12 cellular contexts compared by ENCODE assay signal in genomic region chr1:27481994-27482620, GRCh38. TPM values are rescaled to one million over a fixed set of nuclear protein-coding genes. Genes with fewer than 3 reads are reported as not detected.
DNase-seq lines count a peak whose midpoint lies in the region; ATAC-seq and TF ChIP-seq lines count a peak whose summit lies in the region.
"Had no signal": no experiment of that assay in that cellular context is flagged by ENCODE, and none has a peak within 500 bp of the region (broad histone marks: within the 10 kb centered on the region; RNA-seq: fewer than 3 reads in every experiment).

No MANE protein-coding gene starts in this region.

- H3K9ac ChIP-seq in neural progenitor cell = no peak overlapping the region

- no peaks in the 10 kb centered on the region for H3K4me1 ChIP-seq in neural progenitor cell
- no peaks in the 10 kb centered on the region for H3K4me1 ChIP-seq in Caco-2

- H3K4me2 ChIP-seq in neural progenitor cell = no peak overlapping the region

- CTCF ChIA-PET in activated CD4-positive, alpha-beta memory T cell treated with anti-CD3 and anti-CD28 coated beads for 36 hours (lab: Charles Lee) = interaction anchor here (0.7 to 1.9 kb wide), 10 partner anchors 10 to 187 kb away, joined by 3 to 8 read pairs (median 3); no protein-coding TSS in a partner anchor
- CTCF ChIA-PET in activated CD4-positive, alpha-beta memory T cell treated with anti-CD3 and anti-CD28 coated beads, Interleukin-2, amount 10 ng/mL, durations not matched to agents 7 days and 5 days (lab: Charles Lee) = interaction anchor here (0.8 to 1.7 kb wide), 2 partner anchors 66 to 103 kb away, joined by 3 to 5 read pairs; no protein-coding TSS in a partner anchor
- CTCF ChIA-PET in activated B cell treated with CpG ODN at 0.5 μM for 24 hours (lab: Charles Lee) = interaction anchor here (1.2 to 3.0 kb wide), 3 partner anchors 12 to 79 kb away, joined by 3 to 13 read pairs (median 6); no protein-coding TSS in a partner anchor
- CTCF ChIA-PET in Caco-2 (lab: Charles Lee) = no interaction called here

- POLR2A ChIA-PET in activated CD4-positive, alpha-beta memory T cell treated with anti-CD3 and anti-CD28 coated beads for 36 hours (lab: Charles Lee) = interaction anchor here (0.7 to 2.0 kb wide), 3 partner anchors 10 to 66 kb away, joined by 3 to 11 read pairs (median 4); no protein-coding TSS in a partner anchor
- POLR2A ChIA-PET in activated CD4-positive, alpha-beta memory T cell treated with anti-CD3 and anti-CD28 coated beads, Interleukin-2, amount 10 ng/mL, durations not matched to agents 7 days and 5 days (lab: Charles Lee) = interaction anchor here (1.0 to 3.6 kb wide), 2 partner anchors 8 to 243 kb away, joined by 3 to 17 read pairs; partner anchors contain the start of genes FAM76A and WASF2
- POLR2A ChIA-PET in activated B cell treated with CpG ODN at 0.5 μM for 24 hours (lab: Charles Lee) = interaction anchor here (0.5 to 2.4 kb wide), 6 partner anchors 8 to 176 kb away, joined by 4 to 9 read pairs (median 5); partner anchors contain the start of gene WASF2
- POLR2A ChIA-PET in Caco-2 (lab: Charles Lee) = no interaction called here

- peaks cover 97% of the 10 kb centered on the region for H3K79me2 ChIP-seq in neural progenitor cell (ENCODE audit: low read depth)

- no peaks in the 10 kb centered on the region for H3K27me3 ChIP-seq in neural progenitor cell
- H3K27me3 ChIP-seq in Caco-2 (replicated peaks; ENCODE audit: control insufficient read depth, insufficient read depth, low read length) = no peaks in the 10 kb centered on the region
- H3K27me3 ChIP-seq: thyroid gland had no signal

- H3K27me3 Mint-ChIP-seq in activated CD4-positive, alpha-beta memory T cell treated with anti-CD3 and anti-CD28 coated beads for 36 hours = no peaks in the 10 kb centered on the region
- H3K27me3 Mint-ChIP-seq in activated CD4-positive, alpha-beta memory T cell treated with anti-CD3 and anti-CD28 coated beads, Interleukin-2, amount 10 ng/mL, durations not matched to agents 7 days and 5 days = no peaks in the 10 kb centered on the region
- no peaks in the 10 kb centered on the region for H3K27me3 Mint-ChIP-seq in activated B cell treated with CpG ODN at 0.5 μM for 24 hours
- H3K27me3 Mint-ChIP-seq in neural progenitor cell (ENCODE audit: insufficient read depth, low read depth) = peaks cover 4% of the 10 kb centered on the region
- H3K27me3 Mint-ChIP-seq in Caco-2 (ENCODE audit: insufficient read depth, unreplicated experiment) = no peaks in the 10 kb centered on the region

- BruUV-seq in Caco-2 (replicated peaks; lab: Mats Ljungman, UMichigan) = no TSS peak

- peak; percentile 51 for ATAC-seq in GM21723 (IDR thresholded peaks at IDR 0.05; ENCODE audit: unreplicated experiment)
- peak; percentile 29 for ATAC-seq in activated B cell treated with CpG ODN at 0.5 μM for 24 hours (ENCODE audit: low read depth)
- ATAC-seq in HG03460 (IDR thresholded peaks at IDR 0.05; ENCODE audit: unreplicated experiment) = no peak

- DNase-seq in activated CD4-positive, alpha-beta memory T cell treated with anti-CD3 and anti-CD28 coated beads for 36 hours = no peak
- no peak for DNase-seq in activated CD4-positive, alpha-beta memory T cell treated with anti-CD3 and anti-CD28 coated beads, Interleukin-2, amount 10 ng/mL, durations not matched to agents 7 days and 5 days
- DNase-seq in activated B cell treated with CpG ODN at 0.5 μM for 24 hours = no peak
- no peak for DNase-seq in neural progenitor cell (ENCODE audit: low spot score)
- no peak for DNase-seq in Caco-2
- DNase-seq in AG08396 (ENCODE audit: low spot score) = no peak
- DNase-seq: caudate nucleus, DMS79 treated with DMSO at 0.1 percent for 48 hours, Kasumi-1, thyroid gland had no signal

- TF ChIP-seq CTCF in activated B cell treated with CpG ODN at 0.5 μM for 24 hours (IDR thresholded peaks at IDR 0.05) (no peak), neural progenitor cell (IDR thresholded peaks at IDR 0.05) (no peak), Caco-2 (IDR thresholded peaks at IDR 0.05; ENCODE audit: insufficient read depth in 1 of 2, low read depth in 1 of 2, low read length in 1 of 2, severe bottlenecking in 1 of 2, unreplicated experiment in 1 of 2) (no peak)

- H3K27ac ChIP-seq in neural progenitor cell = peak overlapping the region; percentile 39

- peaks cover 1% of the 10 kb centered on the region for H3F3A ChIP-seq in neural progenitor cell (ENCODE audit: low read depth)

- H4K20me1 ChIP-seq in neural progenitor cell (ENCODE audit: low read depth) = peaks cover 24% of the 10 kb centered on the region

- H3K9me3 Mint-ChIP-seq in activated CD4-positive, alpha-beta memory T cell treated with anti-CD3 and anti-CD28 coated beads for 36 hours = no peaks in the 10 kb centered on the region
- no peaks in the 10 kb centered on the region for H3K9me3 Mint-ChIP-seq in activated CD4-positive, alpha-beta memory T cell treated with anti-CD3 and anti-CD28 coated beads, Interleukin-2, amount 10 ng/mL, durations not matched to agents 7 days and 5 days
- H3K9me3 Mint-ChIP-seq in activated B cell treated with CpG ODN at 0.5 μM for 24 hours (no peaks in the 10 kb centered on the region), neural progenitor cell (peaks cover 2% of the 10 kb centered on the region), Caco-2 (ENCODE audit: unreplicated experiment) (no peaks in the 10 kb centered on the region)

- intact Hi-C loops in activated CD4-positive, alpha-beta memory T cell treated with anti-CD3 and anti-CD28 coated beads for 36 hours (cut with micrococcal nuclease) = loop anchor here (1.0 to 5.0 kb wide), 3 partner anchors 37 to 64 kb away; no protein-coding TSS in a partner anchor
- intact Hi-C loops in activated B cell treated with CpG ODN at 0.5 μM for 24 hours (cut with micrococcal nuclease) = no loop called here
- intact Hi-C loops in Caco-2 (cut with micrococcal nuclease; ENCODE audit: unreplicated experiment) = no loop called here

- peak overlapping the region; percentile 76 for H3K27ac Mint-ChIP-seq in activated CD4-positive, alpha-beta memory T cell treated with anti-CD3 and anti-CD28 coated beads for 36 hours
- H3K27ac Mint-ChIP-seq in activated CD4-positive, alpha-beta memory T cell treated with anti-CD3 and anti-CD28 coated beads, Interleukin-2, amount 10 ng/mL, durations not matched to agents 7 days and 5 days = no peak overlapping the region
- H3K27ac Mint-ChIP-seq in activated B cell treated with CpG ODN at 0.5 μM for 24 hours (peak overlapping the region; percentile 54), neural progenitor cell (no peak overlapping the region), Caco-2 (ENCODE audit: unreplicated experiment) (no peak overlapping the region)

- no peak overlapping the region for H2AFZ ChIP-seq in neural progenitor cell (replicated peaks)

- no peaks in the 10 kb centered on the region for H3K36me3 ChIP-seq in neural progenitor cell
- H3K36me3 ChIP-seq in Caco-2 (ENCODE audit: control insufficient read depth, insufficient read depth, low read length) = no peaks in the 10 kb centered on the region
- H3K36me3 ChIP-seq: thyroid gland had no signal

- no peak overlapping the region for H3K4me3 ChIP-seq in neural progenitor cell
- H3K4me3 ChIP-seq in Caco-2 (ENCODE audit: low read depth, low read length) = no peak overlapping the region
- H3K4me3 ChIP-seq: thyroid gland had no signal

- no peaks in the 10 kb centered on the region for H3K9me3 ChIP-seq in neural progenitor cell (ENCODE audit: low read depth)
- no peaks in the 10 kb centered on the region for H3K9me3 ChIP-seq in Caco-2
- H3K9me3 ChIP-seq: thyroid gland had no signal

- H3K4me3 Mint-ChIP-seq in activated CD4-positive, alpha-beta memory T cell treated with anti-CD3 and anti-CD28 coated beads for 36 hours = no peak overlapping the region
- no peak overlapping the region for H3K4me3 Mint-ChIP-seq in activated CD4-positive, alpha-beta memory T cell treated with anti-CD3 and anti-CD28 coated beads, Interleukin-2, amount 10 ng/mL, durations not matched to agents 7 days and 5 days
- H3K4me3 Mint-ChIP-seq in activated B cell treated with CpG ODN at 0.5 μM for 24 hours = peak overlapping the region; percentile 17
- no peak overlapping the region for H3K4me3 Mint-ChIP-seq in neural progenitor cell
- H3K4me3 Mint-ChIP-seq in Caco-2 (ENCODE audit: unreplicated experiment) = no peak overlapping the region

- peaks cover 52% of the 10 kb centered on the region for H3K4me1 Mint-ChIP-seq in activated CD4-positive, alpha-beta memory T cell treated with anti-CD3 and anti-CD28 coated beads for 36 hours (ENCODE audit: low read depth)
- H3K4me1 Mint-ChIP-seq in activated CD4-positive, alpha-beta memory T cell treated with anti-CD3 and anti-CD28 coated beads, Interleukin-2, amount 10 ng/mL, durations not matched to agents 7 days and 5 days = peaks cover 36% of the 10 kb centered on the region
- H3K4me1 Mint-ChIP-seq in activated B cell treated with CpG ODN at 0.5 μM for 24 hours = peaks cover 82% of the 10 kb centered on the region
- peaks cover 15% of the 10 kb centered on the region for H3K4me1 Mint-ChIP-seq in neural progenitor cell
- H3K4me1 Mint-ChIP-seq in Caco-2 (ENCODE audit: low read depth, unreplicated experiment) = no peaks in the 10 kb centered on the region

- peaks cover 10% of the 10 kb centered on the region for H3K36me3 Mint-ChIP-seq in activated CD4-positive, alpha-beta memory T cell treated with anti-CD3 and anti-CD28 coated beads for 36 hours
- H3K36me3 Mint-ChIP-seq in activated CD4-positive, alpha-beta memory T cell treated with anti-CD3 and anti-CD28 coated beads, Interleukin-2, amount 10 ng/mL, durations not matched to agents 7 days and 5 days (ENCODE audit: low read depth) = peaks cover 34% of the 10 kb centered on the region
- H3K36me3 Mint-ChIP-seq in activated B cell treated with CpG ODN at 0.5 μM for 24 hours (ENCODE audit: low read depth) (peaks cover 21% of the 10 kb centered on the region), neural progenitor cell (peaks cover 22% of the 10 kb centered on the region), Caco-2 (ENCODE audit: insufficient read depth, unreplicated experiment) (no peaks in the 10 kb centered on the region)

RNA-seq across cellular contexts. Expression of gene WASF2, which starts 7.9 kb away (rescaled TPM):
- total RNA-seq in activated CD4-positive, alpha-beta memory T cell treated with anti-CD3 and anti-CD28 coated beads for 36 hours = 100 to 1,000 TPM; 109 to 110 TPM
- 100 to 1,000 TPM; 150 TPM for total RNA-seq in activated CD4-positive, alpha-beta memory T cell treated with anti-CD3 and anti-CD28 coated beads, Interleukin-2, amount 10 ng/mL, durations not matched to agents 7 days and 5 days
- total RNA-seq in activated B cell treated with CpG ODN at 0.5 μM for 24 hours = 136 and 137 TPM in 2 replicates
- 31.4 and 35.0 TPM in 2 replicates for total RNA-seq in neural progenitor cell (ENCODE audit: low replicate concordance)
- 59.2 and 68.6 TPM in 2 replicates for total RNA-seq in Caco-2 (2022)

Comparison
In these comparisons a context has a peak if more than half of its experiments do, and no peak if none do; other contexts are left out.
1. H3K27ac Mint-ChIP-seq: peak in activated CD4-positive, alpha-beta memory T cell treated with anti-CD3 and anti-CD28 coated beads for 36 hours (single experiment) and activated B cell treated with CpG ODN at 0.5 μM for 24 hours (single experiment); none in activated CD4-positive, alpha-beta memory T cell treated with anti-CD3 and anti-CD28 coated beads, Interleukin-2, amount 10 ng/mL, durations not matched to agents 7 days and 5 days (single experiment), neural progenitor cell (single experiment) and Caco-2 (single experiment).